Comparison of ENCODE assay signal across 10 cellular contexts in genomic region chr5:127442085-127442484, GRCh38.
A peak's percentile ranks its signal among the peaks of the same experiment; 100 is the strongest.
DNase-seq lines count a peak whose midpoint lies in the region; ATAC-seq and TF ChIP-seq lines count a peak whose summit lies in the region.
"Had no signal": no experiment of that assay in that cellular context is flagged by ENCODE, and none has a peak within 500 bp of the region (broad histone marks: within the 10 kb centered on the region; RNA-seq: fewer than 3 reads in every experiment).

No MANE protein-coding gene starts in this region.

- DNase-seq in BE2C (no peak), HT-29 (ENCODE audit: low spot score) (peak; percentile 36), iris pigment epithelial cell (ENCODE audit: low read depth) (peak; percentile 28), occipital lobe (lab: John Stamatoyannopoulos, UW) (no peak)
- no peak for DNase-seq in effector CD4-positive, alpha-beta T cell
- DNase-seq: colonic mucosa, transverse colon had no signal

- no peak overlapping the region for H3K4me3 ChIP-seq in BE2C (ENCODE audit: low read depth, low read length)
- H3K4me3 ChIP-seq: colonic mucosa, transverse colon had no signal

- H3K4me1 ChIP-seq in BE2C, result no peaks in the 10 kb centered on the region
- H3K4me1 ChIP-seq: colonic mucosa, transverse colon had no signal

- H3K27me3 ChIP-seq in BE2C, result peaks cover 5% of the 10 kb centered on the region; the same call in 1 of the 2 replicates
- H3K27me3 ChIP-seq: colonic mucosa, transverse colon had no signal

- ATAC-seq in HG02970 (IDR thresholded peaks at IDR 0.05; ENCODE audit: low FRiP score, unreplicated experiment), result no peak
- no peak for ATAC-seq in HG02588 (IDR thresholded peaks at IDR 0.05; ENCODE audit: unreplicated experiment)

- no peak overlapping the region for H3K27ac ChIP-seq in VCaP
- H3K27ac ChIP-seq: colonic mucosa, transverse colon had no signal

- no peaks in the 10 kb centered on the region for H3K36me3 ChIP-seq in BE2C
- H3K36me3 ChIP-seq: colonic mucosa, transverse colon had no signal

- no peaks in the 10 kb centered on the region for H3K9me3 ChIP-seq in BE2C
- H3K9me3 ChIP-seq: colonic mucosa, transverse colon had no signal

- TF ChIP-seq CTCF in BE2C (IDR thresholded peaks at IDR 0.05; ENCODE audit: low read depth, low read length), result peak; percentile 24; the same call in 1 of the 2 replicates
- peak; percentile 55 for TF ChIP-seq CTCF in VCaP (conservative IDR thresholded peaks at IDR 0.05)

Comparison
In these comparisons a context has a peak if more than half of its experiments do, and no peak if none do; other contexts are left out.
1. DNase-seq: peak in HT-29 (single experiment) and iris pigment epithelial cell (single experiment); none in BE2C (single experiment), occipital lobe (single experiment) and effector CD4-positive, alpha-beta T cell (single experiment).